Comparison of ENCODE assay signal across 1 cellular context in the genomic region with DNA sequence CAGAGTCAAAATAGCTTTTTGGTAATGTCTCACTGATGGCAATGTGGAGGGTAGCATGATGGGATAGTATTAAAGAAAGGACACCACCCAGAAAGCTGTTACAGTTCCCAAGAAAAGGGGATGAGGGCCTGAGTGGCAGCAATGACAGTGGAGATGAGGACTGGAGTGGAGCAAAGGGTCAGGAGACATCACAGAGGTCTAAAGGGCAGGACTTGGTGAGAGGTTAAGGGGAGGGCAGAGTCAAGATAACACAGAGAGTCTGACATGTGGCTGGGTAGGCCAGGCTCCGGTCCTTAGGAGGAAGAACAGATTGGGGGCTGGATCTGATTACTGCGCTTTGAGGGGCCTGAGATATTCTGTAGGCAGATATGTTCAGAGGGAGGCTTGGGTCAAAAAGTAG.
TF ChIP-seq lines count a peak whose summit lies in the region.

No MANE protein-coding gene starts in this region.

TF ChIP-seq in K562, 482 proteins besides CTCF, POLR2A, EP300 and RAD21 (continued from another document):
- TF ChIP-seq HMBOX1 (IDR thresholded peaks at IDR 0.05), result peak; percentile 65; the same call in 1 of the 2 replicates
- TF ChIP-seq ESRRA (IDR thresholded peaks at IDR 0.05; ENCODE audit: borderline replicate concordance, low read depth), result peak; percentile 80; the same call in 1 of the 2 replicates
- peak; percentile 30; the same call in 1 of the 2 replicates for TF ChIP-seq L3MBTL2 (IDR thresholded peaks at IDR 0.05)
- TF ChIP-seq BHLHE40 (IDR thresholded peaks at IDR 0.05; ENCODE audit: low read length), result no peak; the same call in 1 of the 2 replicates
- no peak for TF ChIP-seq PCBP1 (IDR thresholded peaks at IDR 0.05; ENCODE audit: low read depth, low read length, poor library complexity, severe bottlenecking)
- TF ChIP-seq ELK1 (CRISPR knock-in tag; IDR thresholded peaks at IDR 0.05), result no peak
- TF ChIP-seq RBBP5 (IDR thresholded peaks at IDR 0.05; ENCODE audit: borderline replicate concordance, insufficient read depth, low read length, poor library complexity, severe bottlenecking), result no peak
- peak; percentile 22; the same call in 1 of the 2 replicates for TF ChIP-seq NCOR1 (IDR thresholded peaks at IDR 0.05)
- TF ChIP-seq ZNF384 (IDR thresholded peaks at IDR 0.05; ENCODE audit: low read depth, low read length), result no peak
- no peak for TF ChIP-seq ID3 (CRISPR knock-in tag; IDR thresholded peaks at IDR 0.05)
- no peak for TF ChIP-seq ID3 (tag; IDR thresholded peaks at IDR 0.05)
- no peak for TF ChIP-seq ZNF212 (CRISPR knock-in tag; IDR thresholded peaks at IDR 0.05)
- TF ChIP-seq ZNF408 (CRISPR knock-in tag; IDR thresholded peaks at IDR 0.05; ENCODE audit: low read depth), result no peak
- TF ChIP-seq ZNF398 (CRISPR knock-in tag; IDR thresholded peaks at IDR 0.05), result no peak
- peak; percentile 24 for TF ChIP-seq MEIS2 (IDR thresholded peaks at IDR 0.05; ENCODE audit: partially characterized antibody)
- no peak for TF ChIP-seq DNMT1 (IDR thresholded peaks at IDR 0.05)
- TF ChIP-seq PHB2 (IDR thresholded peaks at IDR 0.05; ENCODE audit: low read depth), result no peak
- no peak for TF ChIP-seq KAT7 (CRISPR knock-in tag; IDR thresholded peaks at IDR 0.05; ENCODE audit: borderline replicate concordance)
- no peak for TF ChIP-seq HCFC1 (IDR thresholded peaks at IDR 0.05; ENCODE audit: low read depth, low read length)
- TF ChIP-seq ZNF445 (CRISPR knock-in tag; IDR thresholded peaks at IDR 0.05; ENCODE audit: low read depth), result no peak
- no peak for TF ChIP-seq TEAD4 (IDR thresholded peaks at IDR 0.05; ENCODE audit: low read length)
- TF ChIP-seq TEAD4 (CRISPR knock-in tag; IDR thresholded peaks at IDR 0.05; ENCODE audit: borderline replicate concordance), result no peak
- no peak for TF ChIP-seq ARHGAP35 (IDR thresholded peaks at IDR 0.05; ENCODE audit: partially characterized antibody)
- no peak for TF ChIP-seq GTF2F1 (IDR thresholded peaks at IDR 0.05; ENCODE audit: low read depth, low read length)
- TF ChIP-seq, protein P1, sequence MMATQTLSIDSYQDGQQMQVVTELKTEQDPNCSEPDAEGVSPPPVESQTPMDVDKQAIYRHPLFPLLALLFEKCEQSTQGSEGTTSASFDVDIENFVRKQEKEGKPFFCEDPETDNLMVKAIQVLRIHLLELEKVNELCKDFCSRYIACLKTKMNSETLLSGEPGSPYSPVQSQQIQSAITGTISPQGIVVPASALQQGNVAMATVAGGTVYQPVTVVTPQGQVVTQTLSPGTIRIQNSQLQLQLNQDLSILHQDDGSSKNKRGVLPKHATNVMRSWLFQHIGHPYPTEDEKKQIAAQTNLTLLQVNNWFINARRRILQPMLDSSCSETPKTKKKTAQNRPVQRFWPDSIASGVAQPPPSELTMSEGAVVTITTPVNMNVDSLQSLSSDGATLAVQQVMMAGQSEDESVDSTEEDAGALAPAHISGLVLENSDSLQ (IDR thresholded peaks at IDR 0.05), result peak; percentile 73
- no peak for TF ChIP-seq ZNF224 (CRISPR knock-in tag; IDR thresholded peaks at IDR 0.05)
- no peak for TF ChIP-seq NR0B1 (IDR thresholded peaks at IDR 0.05; ENCODE audit: partially characterized antibody)
- TF ChIP-seq NFRKB (IDR thresholded peaks at IDR 0.05; ENCODE audit: low read depth), result no peak
- TF ChIP-seq ZNF436 (CRISPR knock-in tag; IDR thresholded peaks at IDR 0.05), result no peak
- TF ChIP-seq CTBP1 (IDR thresholded peaks at IDR 0.05; ENCODE audit: borderline replicate concordance), result peak; percentile 45; the same call in 1 of the 2 replicates
- no peak for TF ChIP-seq IRF1 (CRISPR knock-in tag; IDR thresholded peaks at IDR 0.05; ENCODE audit: borderline replicate concordance)
